ENCODE assay signal across 21 cellular contexts in genomic region chr17:10096556-10096955, GRCh38.
"Had no signal": no experiment of that assay in that cellular context is flagged by ENCODE, and none has a peak within 500 bp of the region (broad histone marks: within the 10 kb centered on the region; RNA-seq: fewer than 3 reads in every experiment).

No MANE protein-coding gene starts in this region.

- H3K36me3 ChIP-seq: cardiac muscle cell, gastrocnemius medialis, tibial nerve had no signal

- H3K4me1 Mint-ChIP-seq: activated CD4-positive, alpha-beta T cell treated with anti-CD3 and anti-CD28 coated beads, Interleukin-2, amount 10 ng/mL, durations not matched to agents 24 days and 14 days; activated CD8-positive, alpha-beta memory T cell treated with anti-CD3 and anti-CD28 coated beads, Interleukin-2, amount 10 ng/mL, durations not matched to agents 7 days and 5 days; activated naive CD4-positive, alpha-beta T cell treated with anti-CD3 and anti-CD28 coated beads, Interleukin-2, amount 10 ng/mL, durations not matched to agents 7 days and 5 days; activated naive CD8-positive, alpha-beta T cell treated with anti-CD3 and anti-CD28 coated beads, Interleukin-2, amount 50 U/mL, for 24 hours had no signal

- H3K27ac Mint-ChIP-seq: activated CD4-positive, alpha-beta T cell treated with anti-CD3 and anti-CD28 coated beads, Interleukin-2, amount 10 ng/mL, durations not matched to agents 24 days and 14 days; activated CD8-positive, alpha-beta memory T cell treated with anti-CD3 and anti-CD28 coated beads, Interleukin-2, amount 10 ng/mL, durations not matched to agents 7 days and 5 days; activated CD8-positive, alpha-beta T cell treated with anti-CD3 and anti-CD28 coated beads for 36 hours; activated naive CD4-positive, alpha-beta T cell treated with anti-CD3 and anti-CD28 coated beads, Interleukin-2, amount 10 ng/mL, durations not matched to agents 7 days and 5 days; activated naive CD8-positive, alpha-beta T cell treated with anti-CD3 and anti-CD28 coated beads, Interleukin-2, amount 50 U/mL, for 24 hours; stimulated activated naive CD8-positive, alpha-beta T cell treated with anti-CD3 and anti-CD28 coated beads, Interleukin-15, Interleukin-2, amounts not matched to agents 100 ng/mL and 50 ng/mL, for 24 hours had no signal

- H3K4me3 ChIP-seq: cardiac muscle cell, gastrocnemius medialis, tibial nerve had no signal

- H3K27me3 Mint-ChIP-seq: activated CD4-positive, alpha-beta T cell treated with anti-CD3 and anti-CD28 coated beads, Interleukin-2, amount 10 ng/mL, durations not matched to agents 24 days and 14 days; activated CD8-positive, alpha-beta memory T cell treated with anti-CD3 and anti-CD28 coated beads, Interleukin-2, amount 10 ng/mL, durations not matched to agents 7 days and 5 days; activated CD8-positive, alpha-beta T cell treated with anti-CD3 and anti-CD28 coated beads for 36 hours; activated naive CD8-positive, alpha-beta T cell treated with anti-CD3 and anti-CD28 coated beads, Interleukin-2, amount 50 U/mL, for 24 hours; stimulated activated naive CD8-positive, alpha-beta T cell treated with anti-CD3 and anti-CD28 coated beads, Interleukin-15, Interleukin-2, amounts not matched to agents 100 ng/mL and 50 ng/mL, for 24 hours had no signal

- H3K36me3 Mint-ChIP-seq: activated CD8-positive, alpha-beta memory T cell treated with anti-CD3 and anti-CD28 coated beads, Interleukin-2, amount 10 ng/mL, durations not matched to agents 7 days and 5 days; activated naive CD4-positive, alpha-beta T cell treated with anti-CD3 and anti-CD28 coated beads, Interleukin-2, amount 10 ng/mL, durations not matched to agents 7 days and 5 days had no signal

- H3K4me3 Mint-ChIP-seq: activated CD4-positive, alpha-beta T cell treated with anti-CD3 and anti-CD28 coated beads, Interleukin-2, amount 10 ng/mL, durations not matched to agents 24 days and 14 days; activated CD8-positive, alpha-beta memory T cell treated with anti-CD3 and anti-CD28 coated beads, Interleukin-2, amount 10 ng/mL, durations not matched to agents 7 days and 5 days; activated CD8-positive, alpha-beta T cell treated with anti-CD3 and anti-CD28 coated beads for 36 hours; activated naive CD4-positive, alpha-beta T cell treated with anti-CD3 and anti-CD28 coated beads, Interleukin-2, amount 10 ng/mL, durations not matched to agents 7 days and 5 days; activated naive CD8-positive, alpha-beta T cell treated with anti-CD3 and anti-CD28 coated beads, Interleukin-2, amount 50 U/mL, for 24 hours; neural crest cell; stimulated activated naive CD8-positive, alpha-beta T cell treated with anti-CD3 and anti-CD28 coated beads, Interleukin-15, Interleukin-2, amounts not matched to agents 100 ng/mL and 50 ng/mL, for 24 hours had no signal

- DNase-seq: activated CD4-positive, alpha-beta T cell treated with anti-CD3 and anti-CD28 coated beads, Interleukin-2, amount 10 ng/mL, durations not matched to agents 24 days and 14 days; activated CD8-positive, alpha-beta memory T cell treated with anti-CD3 and anti-CD28 coated beads, Interleukin-2, amount 10 ng/mL, durations not matched to agents 7 days and 5 days; activated CD8-positive, alpha-beta T cell treated with anti-CD3 and anti-CD28 coated beads for 36 hours; activated effector memory CD4-positive, alpha-beta T cell treated with anti-CD3 and anti-CD28 coated beads, Interleukin-2, amount 50 U/mL, for 16 hours; activated naive CD4-positive, alpha-beta T cell treated with anti-CD3 and anti-CD28 coated beads, Interleukin-2, amount 10 ng/mL, durations not matched to agents 7 days and 5 days; activated naive CD8-positive, alpha-beta T cell treated with anti-CD3 and anti-CD28 coated beads, Interleukin-2, amount 50 U/mL, for 24 hours; activated T-cell treated with anti-CD3 and anti-CD28 coated beads for 4 hours; effector memory CD4-positive, alpha-beta T cell; gastrocnemius medialis; head of caudate nucleus; hypothalamus; left ventricle myocardium superior; retina; SK-N-SH; stimulated activated CD4-positive, alpha-beta T cell treated with anti-CD3 and anti-CD28 coated beads, Interleukin-12 subunit alpha, Interleukin-12 subunit beta, amount 100 ng/mL, for 4 hours; stimulated activated CD4-positive, alpha-beta T cell treated with anti-CD3 and anti-CD28 coated beads, Interleukin-4, amount 100 ng/mL, for 4 hours had no signal

- H3K27ac ChIP-seq: cardiac muscle cell, gastrocnemius medialis, tibial nerve, VCaP had no signal

- H3K9me3 Mint-ChIP-seq: activated CD4-positive, alpha-beta T cell treated with anti-CD3 and anti-CD28 coated beads, Interleukin-2, amount 10 ng/mL, durations not matched to agents 24 days and 14 days; activated CD8-positive, alpha-beta T cell treated with anti-CD3 and anti-CD28 coated beads for 36 hours; neural crest cell had no signal

- H3K9me3 ChIP-seq: gastrocnemius medialis, SK-N-SH had no signal

- H3K4me1 ChIP-seq: gastrocnemius medialis had no signal

- H3K27me3 ChIP-seq: cardiac muscle cell, gastrocnemius medialis, tibial nerve had no signal
